Comparison of ENCODE assay signal across 19 cellular contexts in genomic region chr16:67679935-67680897, GRCh38. TPM values are rescaled to one million over a fixed set of nuclear protein-coding genes. Genes with fewer than 3 reads are reported as not detected.
DNase-seq lines count a peak whose midpoint lies in the region; ATAC-seq and TF ChIP-seq lines count a peak whose summit lies in the region.
"Had no signal": no experiment of that assay in that cellular context is flagged by ENCODE, and none has a peak within 500 bp of the region (broad histone marks: within the 10 kb centered on the region; RNA-seq: fewer than 3 reads in every experiment).

No MANE protein-coding gene starts in this region.

- peak overlapping the region; percentile 86; the same call in 1 of the 2 replicates for H3K27ac ChIP-seq in C4-2B
- peak overlapping the region; percentile 31 for H3K27ac ChIP-seq in neutrophil
- H3K27ac ChIP-seq in left lung = no peak overlapping the region
- H3K27ac ChIP-seq: BLaER1 had no signal

- H3K27me3 Mint-ChIP-seq in chondrocyte (ENCODE audit: low read depth) (no peaks in the 10 kb centered on the region), type B pancreatic cell (no peaks in the 10 kb centered on the region)
- no peaks in the 10 kb centered on the region for H3K27me3 Mint-ChIP-seq in activated CD4-positive, alpha-beta T cell treated with anti-CD3 and anti-CD28 coated beads, Interleukin-2, amount 10 ng/mL, durations not matched to agents 24 days and 14 days
- H3K27me3 Mint-ChIP-seq: CD4-positive, CD25-positive, alpha-beta regulatory T cell had no signal

- H3K36me3 Mint-ChIP-seq in chondrocyte (ENCODE audit: low read depth) = peaks cover 6% of the 10 kb centered on the region
- peaks cover 4% of the 10 kb centered on the region for H3K36me3 Mint-ChIP-seq in type B pancreatic cell
- peaks cover 6% of the 10 kb centered on the region for H3K36me3 Mint-ChIP-seq in activated CD4-positive, alpha-beta T cell treated with anti-CD3 and anti-CD28 coated beads, Interleukin-2, amount 10 ng/mL, durations not matched to agents 24 days and 14 days (ENCODE audit: low read depth)

- H3K4me3 Mint-ChIP-seq in chondrocyte (ENCODE audit: unreplicated experiment) (no peak overlapping the region), type B pancreatic cell (no peak overlapping the region)
- no peak overlapping the region for H3K4me3 Mint-ChIP-seq in activated CD4-positive, alpha-beta T cell treated with anti-CD3 and anti-CD28 coated beads, Interleukin-2, amount 10 ng/mL, durations not matched to agents 24 days and 14 days
- H3K4me3 Mint-ChIP-seq: CD4-positive, CD25-positive, alpha-beta regulatory T cell; GM23338 had no signal

- no peak for ATAC-seq in left lung
- ATAC-seq in HG03175 (IDR thresholded peaks at IDR 0.05; ENCODE audit: unreplicated experiment) = no peak
- ATAC-seq: GM12878, GM23338 had no signal

- no peaks in the 10 kb centered on the region for H3K9me3 Mint-ChIP-seq in chondrocyte (ENCODE audit: low read depth)
- H3K9me3 Mint-ChIP-seq in type B pancreatic cell = no peaks in the 10 kb centered on the region
- no peaks in the 10 kb centered on the region for H3K9me3 Mint-ChIP-seq in activated CD4-positive, alpha-beta T cell treated with anti-CD3 and anti-CD28 coated beads, Interleukin-2, amount 10 ng/mL, durations not matched to agents 24 days and 14 days
- H3K9me3 Mint-ChIP-seq: CD4-positive, CD25-positive, alpha-beta regulatory T cell; GM23338 had no signal

- H3K27me3 ChIP-seq in neutrophil = no peaks in the 10 kb centered on the region
- H3K27me3 ChIP-seq in left lung = no peaks in the 10 kb centered on the region
- H3K27me3 ChIP-seq: BLaER1 had no signal

- H3K4me1 Mint-ChIP-seq in chondrocyte (ENCODE audit: low read depth) (no peaks in the 10 kb centered on the region), type B pancreatic cell (ENCODE audit: unreplicated experiment) (peaks cover 5% of the 10 kb centered on the region)
- H3K4me1 Mint-ChIP-seq in activated CD4-positive, alpha-beta T cell treated with anti-CD3 and anti-CD28 coated beads, Interleukin-2, amount 10 ng/mL, durations not matched to agents 24 days and 14 days = no peaks in the 10 kb centered on the region
- H3K4me1 Mint-ChIP-seq: GM23338 had no signal

- H3K36me3 ChIP-seq in neutrophil = peaks cover 26% of the 10 kb centered on the region
- H3K36me3 ChIP-seq in left lung = peaks cover 0 to 37% of the 10 kb centered on the region in 2 donors

- H3K9me3 ChIP-seq in neutrophil (no peaks in the 10 kb centered on the region), left lung (no peaks in the 10 kb centered on the region)
- H3K9me3 ChIP-seq: BLaER1 had no signal

- H3K4me3 ChIP-seq in neutrophil (ENCODE audit: low read depth in 1 of 2, low read length in 1 of 2) = no peak overlapping the region
- no peak overlapping the region for H3K4me3 ChIP-seq in left lung
- H3K4me3 ChIP-seq: BLaER1, GM12878, GM23338 had no signal

- TF ChIP-seq CTCF in C4-2B (conservative IDR thresholded peaks at IDR 0.05) = no peak
- no peak for TF ChIP-seq CTCF in chondrocyte (IDR thresholded peaks at IDR 0.05)
- no peak for TF ChIP-seq CTCF in neutrophil (IDR thresholded peaks at IDR 0.05)
- no peak for TF ChIP-seq CTCF in left lung (IDR thresholded peaks at IDR 0.05)
- TF ChIP-seq CTCF in type B pancreatic cell (conservative IDR thresholded peaks at IDR 0.05) = no peak

- intact Hi-C loops in left lung (cut with DNase I) = loop anchor here in 1 of 2 donors (10.0 kb wide), 2 partner anchors 145 to 245 kb away; no protein-coding TSS in a partner anchor
- intact Hi-C loops in activated CD4-positive, alpha-beta T cell treated with anti-CD3 and anti-CD28 coated beads, Interleukin-2, amount 10 ng/mL, durations not matched to agents 24 days and 14 days (cut with micrococcal nuclease) = no loop called here

- H3K4me1 ChIP-seq in neutrophil (ENCODE audit: control insufficient read depth in 1 of 2, insufficient read depth in 1 of 2, low read depth in 1 of 2, low read length in 1 of 2) (peaks cover 34 to 36% of the 10 kb centered on the region in 2 experiments), left lung (peaks cover 0 to 29% of the 10 kb centered on the region in 2 donors)

- H3K27ac Mint-ChIP-seq in chondrocyte (ENCODE audit: unreplicated experiment) (peak overlapping the region; percentile 24), type B pancreatic cell (no peak overlapping the region)
- no peak overlapping the region for H3K27ac Mint-ChIP-seq in activated CD4-positive, alpha-beta T cell treated with anti-CD3 and anti-CD28 coated beads, Interleukin-2, amount 10 ng/mL, durations not matched to agents 24 days and 14 days
- H3K27ac Mint-ChIP-seq: GM23338 had no signal

- peak; percentile 25 for DNase-seq in NCI-H82 treated with DMSO at 0.1 percent for 48 hours (lab: John Stamatoyannopoulos, UW; ENCODE audit: unreplicated experiment)
- no peak for DNase-seq in chondrocyte (ENCODE audit: low spot score)
- no peak for DNase-seq in left lung
- DNase-seq in type B pancreatic cell (ENCODE audit: extremely low spot score, unreplicated experiment) = no peak
- DNase-seq in activated CD4-positive, alpha-beta T cell treated with anti-CD3 and anti-CD28 coated beads, Interleukin-2, amount 10 ng/mL, durations not matched to agents 24 days and 14 days = no peak
- DNase-seq: 8988T; AML-193; Calu3; CD4-positive, CD25-positive, alpha-beta regulatory T cell; DMS 273 treated with DMSO at 0.1 percent for 48 hours; DMS79; H7 had no signal

RNA-seq across cellular contexts. Expression of gene C16orf86, which starts 13.6 kb away (rescaled TPM):
- total RNA-seq in chondrocyte (0.82 to 3.1 TPM (median 0.85 TPM) in 3 replicates), left lung (1 to 10 TPM; 2.6 to 3.6 TPM), type B pancreatic cell (ENCODE audit: low replicate concordance) (1.5 and 2.8 TPM in 2 replicates)
- 0.68 and 1.5 TPM in 2 replicates for total RNA-seq in activated CD4-positive, alpha-beta T cell treated with anti-CD3 and anti-CD28 coated beads, Interleukin-2, amount 10 ng/mL, durations not matched to agents 24 days and 14 days
- total RNA-seq: G401 had no signal

RNA-seq across cellular contexts. Expression of gene ENKD1, which starts 13.7 kb away (rescaled TPM):
- 6.2 to 9.2 TPM (median 6.4 TPM) in 3 replicates for total RNA-seq in chondrocyte
- total RNA-seq in left lung = 10 to 100 TPM; 11.2 to 16.0 TPM
- 12.2 and 18.8 TPM in 2 replicates for total RNA-seq in type B pancreatic cell (ENCODE audit: low replicate concordance)
- total RNA-seq in activated CD4-positive, alpha-beta T cell treated with anti-CD3 and anti-CD28 coated beads, Interleukin-2, amount 10 ng/mL, durations not matched to agents 24 days and 14 days = 12.7 and 13.8 TPM in 2 replicates

RNA-seq across cellular contexts. Expression of gene PARD6A, which starts 19.5 kb away (rescaled TPM):
- total RNA-seq in chondrocyte (2.5 to 3.5 TPM (median 3.3 TPM) in 3 replicates), left lung (1 to 10 TPM; 3.8 to 4.1 TPM), type B pancreatic cell (ENCODE audit: low replicate concordance) (4.7 and 6.5 TPM in 2 replicates)
- 13.5 and 14.0 TPM in 2 replicates for total RNA-seq in activated CD4-positive, alpha-beta T cell treated with anti-CD3 and anti-CD28 coated beads, Interleukin-2, amount 10 ng/mL, durations not matched to agents 24 days and 14 days

RNA-seq across cellular contexts. Expression of gene ACD, which starts 20.2 kb away (rescaled TPM):
- total RNA-seq in chondrocyte (16.2 to 18.0 TPM (median 17.2 TPM) in 3 replicates), left lung (10 to 100 TPM; 12.9 to 15.2 TPM), type B pancreatic cell (ENCODE audit: low replicate concordance) (19.9 and 31.6 TPM in 2 replicates)
- total RNA-seq in activated CD4-positive, alpha-beta T cell treated with anti-CD3 and anti-CD28 coated beads, Interleukin-2, amount 10 ng/mL, durations not matched to agents 24 days and 14 days = 54.0 and 55.1 TPM in 2 replicates

RNA-seq across cellular contexts. Expression of gene CARMIL2, which starts 35.3 kb away (rescaled TPM):
- total RNA-seq in chondrocyte (0.97 to 1.8 TPM (median 1.5 TPM) in 3 replicates), left lung (1 to 10 TPM; 1.6 to 2.9 TPM), type B pancreatic cell (ENCODE audit: low replicate concordance) (2.8 and 3.4 TPM in 2 replicates)
- 219 and 229 TPM in 2 replicates for total RNA-seq in activated CD4-positive, alpha-beta T cell treated with anti-CD3 and anti-CD28 coated beads, Interleukin-2, amount 10 ng/mL, durations not matched to agents 24 days and 14 days

Comparison
In these comparisons a context has a peak if more than half of its experiments do, and no peak if none do; other contexts are left out.
1. H3K27ac ChIP-seq: peak in C4-2B (single experiment) and neutrophil (single experiment); none in left lung (0 of 2).